In the genomic region with DNA sequence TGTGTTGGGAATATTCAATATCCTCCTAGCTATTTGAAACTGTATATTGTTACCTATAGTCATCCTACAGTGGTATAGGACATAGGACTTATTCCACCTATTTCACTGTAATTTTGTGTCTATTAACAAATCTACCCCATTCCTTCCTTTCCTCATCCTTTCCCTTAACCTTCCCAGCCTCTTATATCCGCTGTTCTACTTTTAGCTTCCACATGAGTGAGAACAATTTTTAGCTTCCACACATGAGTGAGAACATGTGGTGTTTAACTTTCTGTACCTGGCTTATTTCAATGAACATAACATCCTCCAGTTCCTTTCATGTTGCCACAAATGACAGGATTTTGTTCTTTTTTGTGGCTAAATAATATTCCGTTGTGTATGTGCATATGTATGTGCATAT, we compare ENCODE assay signal across 25 cellular contexts.
"Had no signal": no experiment of that assay in that cellular context is flagged by ENCODE, and none has a peak within 500 bp of the region (broad histone marks: within the 10 kb centered on the region; RNA-seq: fewer than 3 reads in every experiment).

No MANE protein-coding gene starts in this region.

- ATAC-seq: activated CD8-positive, alpha-beta T cell treated with anti-CD3 and anti-CD28 coated beads for 36 hours; activated naive CD8-positive, alpha-beta T cell treated with anti-CD3 and anti-CD28 coated beads, Interleukin-2, amount 50 U/mL, for 24 hours; activated T-cell treated with anti-CD3 and anti-CD28 coated beads, Interleukin-2, amount 50 U/mL, for 4 hours; activated T-cell treated with anti-CD3 and anti-CD28 coated beads, Interleukin-2, amount 50 U/mL, for 72 hours; activated T-helper 17 cell treated with anti-CD3 and anti-CD28 coated beads, Interleukin-2, amount 50 U/mL, for 72 hours had no signal

- DNase-seq: activated B cell treated with CpG ODN at 0.5 μM for 24 hours; activated CD4-positive, alpha-beta memory T cell treated with anti-CD3 and anti-CD28 coated beads for 36 hours; activated CD4-positive, alpha-beta T cell treated with anti-CD3 and anti-CD28 coated beads for 4 hours; activated CD4-positive, alpha-beta T cell treated with anti-CD3 and anti-CD28 coated beads, Interleukin-2, amount 10 ng/mL, durations not matched to agents 24 days and 14 days; activated CD4-positive, alpha-beta T cell treated with anti-CD3 and anti-CD28 coated beads, Interleukin-2, amount 50 U/mL, for 1 hour; activated CD4-positive, alpha-beta T cell treated with anti-CD3 and anti-CD28 coated beads, Interleukin-2, amount 50 U/mL, for 4 hours; activated CD4-positive, CD25-positive, alpha-beta regulatory T cell treated with anti-CD3 and anti-CD28 coated beads, Interleukin-2, amount 50 U/mL, for 72 hours; activated CD8-positive, alpha-beta memory T cell treated with anti-CD3 and anti-CD28 coated beads, Interleukin-2, amount 50 U/mL, for 4 hours; activated CD8-positive, alpha-beta T cell treated with anti-CD3 and anti-CD28 coated beads for 36 hours; activated gamma-delta T cell; activated naive CD4-positive, alpha-beta T cell treated with anti-CD3 and anti-CD28 coated beads, Interleukin-2, amount 10 ng/mL, durations not matched to agents 7 days and 5 days; activated naive CD4-positive, alpha-beta T cell treated with Interleukin-2 at 50 U/mL for 16 hours; activated naive CD8-positive, alpha-beta T cell treated with anti-CD3 and anti-CD28 coated beads, Interleukin-2, amount 10 ng/mL, durations not matched to agents 7 days and 5 days; activated naive CD8-positive, alpha-beta T cell treated with anti-CD3 and anti-CD28 coated beads, Interleukin-2, amount 50 U/mL, for 24 hours; activated T-cell treated with anti-CD3 and anti-CD28 coated beads for 4 hours; activated T-cell treated with anti-CD3 and anti-CD28 coated beads, Interleukin-2, amount 50 U/mL, for 1 hour; activated T-cell treated with anti-CD3 and anti-CD28 coated beads, Interleukin-2, amount 50 U/mL, for 4 hours; activated T-cell treated with anti-CD3 and anti-CD28 coated beads, Interleukin-2, amount 50 U/mL, for 72 hours; amygdala; anterior cingulate cortex; central memory CD4-positive, alpha-beta T cell; T-helper 1 cell; T-helper 2 cell; T-helper 9 cell had no signal
